In genomic region chr1:227900571-227901051, GRCh38 we compare ENCODE assay signal across 1 cellular context.
TF ChIP-seq lines count a peak whose summit lies in the region.

No MANE protein-coding gene starts in this region.

TF ChIP-seq in K562, 482 proteins besides CTCF, POLR2A, EP300 and RAD21 (continued from another document):
- 0 out of 2 replicates have a peak, but pooled peaks have one; percentile 3 for TF ChIP-seq ZNF740 (CRISPR knock-in tag; IDR thresholded peaks at IDR 0.05)
- TF ChIP-seq ZNF740 (tag; IDR thresholded peaks at IDR 0.05) = no peak
- TF ChIP-seq PKNOX1 (IDR thresholded peaks at IDR 0.05) = no peak
- peak; percentile 70 for TF ChIP-seq USF1 (CRISPR knock-in tag; IDR thresholded peaks at IDR 0.05)
- no peak for TF ChIP-seq ZNF133 (CRISPR knock-in tag; IDR thresholded peaks at IDR 0.05)
- peak; percentile 62 for TF ChIP-seq NFIC (IDR thresholded peaks at IDR 0.05)
- TF ChIP-seq ZKSCAN8 (CRISPR knock-in tag; IDR thresholded peaks at IDR 0.05) = peak; percentile 82
- 0 out of 2 replicates have a peak, but pooled peaks have one; percentile 32 for TF ChIP-seq USF2 (CRISPR knock-in tag; IDR thresholded peaks at IDR 0.05)
